In the genomic region with DNA sequence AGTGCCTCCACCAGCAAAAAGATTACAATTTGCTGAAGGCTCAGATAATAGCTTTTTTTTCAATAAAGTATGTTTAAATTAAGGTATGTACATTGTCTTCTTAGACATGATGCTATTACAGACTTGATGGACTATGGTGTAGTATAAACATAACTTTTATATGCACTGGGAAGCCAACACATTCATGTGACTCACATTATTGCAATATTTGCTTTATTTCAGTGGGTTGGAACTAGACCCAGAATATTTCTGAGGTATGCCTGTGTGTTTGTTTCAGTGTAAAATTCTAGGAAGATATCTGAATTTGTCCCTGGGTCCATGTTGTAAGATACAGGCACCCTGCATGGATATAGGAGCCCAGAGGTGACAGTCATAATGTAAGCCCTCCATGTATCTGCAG, we compare ENCODE assay signal across 24 cellular contexts.
DNase-seq lines count a peak whose midpoint lies in the region; ATAC-seq, FAIRE-seq and TF ChIP-seq lines count a peak whose summit lies in the region.
"Had no signal": no experiment of that assay in that cellular context is flagged by ENCODE, and none has a peak within 500 bp of the region (broad histone marks: within the 10 kb centered on the region; RNA-seq: fewer than 3 reads in every experiment).

No MANE protein-coding gene starts in this region.

- DNase-seq in EH (ENCODE audit: low read depth) = peak; percentile 71
- DNase-seq in HFFc6 = peak; percentile 13
- DNase-seq in bronchial epithelial cell (ENCODE audit: low read depth) = peak; percentile 3
- DNase-seq in iris pigment epithelial cell (ENCODE audit: low read depth) = peak; percentile 50
- DNase-seq in NCI-H82 (lab: John Stamatoyannopoulos, UW) = no peak
- no peak for DNase-seq in NCI-H2196 treated with DMSO at 0.1 percent for 48 hours (lab: John Stamatoyannopoulos, UW; ENCODE audit: unreplicated experiment)
- DNase-seq: CD4-positive, CD25-positive, alpha-beta regulatory T cell; DMS79; KBM-7; MM.1S; NCI-H1105; NCI-H146; NCI-H2029; NCI-H345; NCI-H524 treated with DMSO at 0.1 percent for 48 hours; SW 1271 had no signal

- H3K9me3 Mint-ChIP-seq in HFFc6 = no peaks in the 10 kb centered on the region

- H3K27ac Mint-ChIP-seq in HFFc6 = no peak overlapping the region
- H3K27ac Mint-ChIP-seq: CD4-positive, CD25-positive, alpha-beta regulatory T cell had no signal

- H3K4me1 Mint-ChIP-seq in HFFc6 (ENCODE audit: low read depth) = peaks cover 39% of the 10 kb centered on the region
- H3K4me1 Mint-ChIP-seq: CD4-positive, CD25-positive, alpha-beta regulatory T cell had no signal

- ATAC-seq in HG03108 (IDR thresholded peaks at IDR 0.05; ENCODE audit: unreplicated experiment) = no peak
- no peak for ATAC-seq in HG02938 (IDR thresholded peaks at IDR 0.05; ENCODE audit: unreplicated experiment)
- ATAC-seq: HepG2, Right ventricle myocardium inferior had no signal

- H3K27me3 Mint-ChIP-seq in HFFc6 (ENCODE audit: insufficient read depth) = no peaks in the 10 kb centered on the region; the same call in 1 of the 2 replicates
- H3K27me3 Mint-ChIP-seq: CD4-positive, CD25-positive, alpha-beta regulatory T cell had no signal

- H3K36me3 ChIP-seq in bronchial epithelial cell (ENCODE audit: control insufficient read depth, insufficient read depth, low read length) = no peaks in the 10 kb centered on the region

- H3K4me3 ChIP-seq in bronchial epithelial cell (ENCODE audit: low read depth, low read length) = no peak overlapping the region

- TF ChIP-seq CTCF in HFFc6 (IDR thresholded peaks at IDR 0.05) = no peak
- no peak for TF ChIP-seq CTCF in bronchial epithelial cell (IDR thresholded peaks at IDR 0.05; ENCODE audit: insufficient read depth, low read length, severe bottlenecking)

- FAIRE-seq in bronchial epithelial cell (lab: Jason Lieb, UNC) = no peak
- FAIRE-seq: A204.1, GM18507, H54, HepG2, RCC 7860 had no signal

- no peaks in the 10 kb centered on the region for H3K36me3 Mint-ChIP-seq in HFFc6 (ENCODE audit: low read depth)
- H3K36me3 Mint-ChIP-seq: CD4-positive, CD25-positive, alpha-beta regulatory T cell had no signal

- H3K4me3 Mint-ChIP-seq in HFFc6 = no peak overlapping the region
- H3K4me3 Mint-ChIP-seq: CD4-positive, CD25-positive, alpha-beta regulatory T cell had no signal

- no peaks in the 10 kb centered on the region for H3K27me3 ChIP-seq in bronchial epithelial cell (ENCODE audit: control insufficient read depth, insufficient read depth, low read length)

Comparison
In these comparisons a context has a peak if more than half of its experiments do, and no peak if none do; other contexts are left out.
1. DNase-seq: peak in EH (single experiment), HFFc6 (single experiment), bronchial epithelial cell (single experiment) and iris pigment epithelial cell (single experiment); none in NCI-H82 (single experiment) and NCI-H2196 treated with DMSO at 0.1 percent for 48 hours (single experiment).